2 cellular contexts compared by ENCODE assay signal in genomic region chr3:184351511-184352148, GRCh38.
TF ChIP-seq lines count a peak whose summit lies in the region.

No MANE protein-coding gene starts in this region.

TF ChIP-seq in WTC11, 78 proteins besides CTCF, POLR2A, EP300 and RAD21:
- TF ChIP-seq NFYB (CRISPR knock-in tag; conservative IDR thresholded peaks at IDR 0.05; ENCODE audit: low read depth): no peak
- no peak for TF ChIP-seq JAZF1 (CRISPR knock-in tag; IDR thresholded peaks at IDR 0.05)
- TF ChIP-seq, protein P1, sequence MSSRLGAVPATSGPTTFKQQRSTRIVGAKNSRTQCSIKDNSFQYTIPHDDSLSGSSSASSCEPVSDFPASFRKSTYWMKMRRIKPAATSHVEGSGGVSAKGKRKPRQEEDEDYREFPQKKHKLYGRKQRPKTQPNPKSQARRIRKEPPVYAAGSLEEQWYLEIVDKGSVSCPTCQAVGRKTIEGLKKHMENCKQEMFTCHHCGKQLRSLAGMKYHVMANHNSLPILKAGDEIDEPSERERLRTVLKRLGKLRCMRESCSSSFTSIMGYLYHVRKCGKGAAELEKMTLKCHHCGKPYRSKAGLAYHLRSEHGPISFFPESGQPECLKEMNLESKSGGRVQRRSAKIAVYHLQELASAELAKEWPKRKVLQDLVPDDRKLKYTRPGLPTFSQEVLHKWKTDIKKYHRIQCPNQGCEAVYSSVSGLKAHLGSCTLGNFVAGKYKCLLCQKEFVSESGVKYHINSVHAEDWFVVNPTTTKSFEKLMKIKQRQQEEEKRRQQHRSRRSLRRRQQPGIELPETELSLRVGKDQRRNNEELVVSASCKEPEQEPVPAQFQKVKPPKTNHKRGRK (CRISPR knock-in tag; IDR thresholded peaks at IDR 0.05; ENCODE audit: borderline replicate concordance): no peak
- no peak for TF ChIP-seq FOXJ3 (CRISPR knock-in tag; IDR thresholded peaks at IDR 0.05; ENCODE audit: borderline replicate concordance)
- TF ChIP-seq ELF4 (CRISPR knock-in tag; IDR thresholded peaks at IDR 0.05; ENCODE audit: low read depth): no peak
- TF ChIP-seq, protein P2, sequence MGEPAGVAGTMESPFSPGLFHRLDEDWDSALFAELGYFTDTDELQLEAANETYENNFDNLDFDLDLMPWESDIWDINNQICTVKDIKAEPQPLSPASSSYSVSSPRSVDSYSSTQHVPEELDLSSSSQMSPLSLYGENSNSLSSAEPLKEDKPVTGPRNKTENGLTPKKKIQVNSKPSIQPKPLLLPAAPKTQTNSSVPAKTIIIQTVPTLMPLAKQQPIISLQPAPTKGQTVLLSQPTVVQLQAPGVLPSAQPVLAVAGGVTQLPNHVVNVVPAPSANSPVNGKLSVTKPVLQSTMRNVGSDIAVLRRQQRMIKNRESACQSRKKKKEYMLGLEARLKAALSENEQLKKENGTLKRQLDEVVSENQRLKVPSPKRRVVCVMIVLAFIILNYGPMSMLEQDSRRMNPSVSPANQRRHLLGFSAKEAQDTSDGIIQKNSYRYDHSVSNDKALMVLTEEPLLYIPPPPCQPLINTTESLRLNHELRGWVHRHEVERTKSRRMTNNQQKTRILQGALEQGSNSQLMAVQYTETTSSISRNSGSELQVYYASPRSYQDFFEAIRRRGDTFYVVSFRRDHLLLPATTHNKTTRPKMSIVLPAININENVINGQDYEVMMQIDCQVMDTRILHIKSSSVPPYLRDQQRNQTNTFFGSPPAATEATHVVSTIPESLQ (CRISPR knock-in tag; IDR thresholded peaks at IDR 0.05): no peak
- TF ChIP-seq NFE2L1 (CRISPR knock-in tag; IDR thresholded peaks at IDR 0.05): no peak
- TF ChIP-seq NR3C1 (CRISPR knock-in tag; conservative IDR thresholded peaks at IDR 0.05; ENCODE audit: low read depth): no peak
- TF ChIP-seq HMGA2 (CRISPR knock-in tag; IDR thresholded peaks at IDR 0.05): no peak

TF ChIP-seq in H1, 55 proteins besides CTCF, POLR2A, EP300 and RAD21:
- TF ChIP-seq TBP (IDR thresholded peaks at IDR 0.05; ENCODE audit: low read depth, low read length) (no peak), BACH1 (IDR thresholded peaks at IDR 0.05; ENCODE audit: low read length) (no peak), SAP30 (IDR thresholded peaks at IDR 0.05; ENCODE audit: insufficient read depth, insufficient replicate concordance, low read length) (no peak), BRCA1 (IDR thresholded peaks at IDR 0.05; ENCODE audit: low read depth, low read length) (no peak), BCL11A (IDR thresholded peaks at IDR 0.05; ENCODE audit: low read depth in 2 of 2, low read length in 2 of 2) (no peak), GTF2F1 (IDR thresholded peaks at IDR 0.05; ENCODE audit: borderline replicate concordance, low read depth, low read length) (no peak), ASH2L (IDR thresholded peaks at IDR 0.05; ENCODE audit: low read length) (no peak), KDM4A (IDR thresholded peaks at IDR 0.05; ENCODE audit: low read depth, low read length, severe bottlenecking) (no peak), POLR2AphosphoS5 (IDR thresholded peaks at IDR 0.05; ENCODE audit: low read depth, low read length) (no peak), TEAD4 (IDR thresholded peaks at IDR 0.05; ENCODE audit: low read depth, low read length) (no peak; the same call in 1 of the 2 replicates), TAF7 (optimal IDR thresholded peaks at IDR 0.05; ENCODE audit: borderline replicate concordance, low read depth, low read length) (no peak)
- TF ChIP-seq, protein P3, sequence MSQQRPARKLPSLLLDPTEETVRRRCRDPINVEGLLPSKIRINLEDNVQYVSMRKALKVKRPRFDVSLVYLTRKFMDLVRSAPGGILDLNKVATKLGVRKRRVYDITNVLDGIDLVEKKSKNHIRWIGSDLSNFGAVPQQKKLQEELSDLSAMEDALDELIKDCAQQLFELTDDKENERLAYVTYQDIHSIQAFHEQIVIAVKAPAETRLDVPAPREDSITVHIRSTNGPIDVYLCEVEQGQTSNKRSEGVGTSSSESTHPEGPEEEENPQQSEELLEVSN (IDR thresholded peaks at IDR 0.05): no peak
- TF ChIP-seq, protein P4, sequence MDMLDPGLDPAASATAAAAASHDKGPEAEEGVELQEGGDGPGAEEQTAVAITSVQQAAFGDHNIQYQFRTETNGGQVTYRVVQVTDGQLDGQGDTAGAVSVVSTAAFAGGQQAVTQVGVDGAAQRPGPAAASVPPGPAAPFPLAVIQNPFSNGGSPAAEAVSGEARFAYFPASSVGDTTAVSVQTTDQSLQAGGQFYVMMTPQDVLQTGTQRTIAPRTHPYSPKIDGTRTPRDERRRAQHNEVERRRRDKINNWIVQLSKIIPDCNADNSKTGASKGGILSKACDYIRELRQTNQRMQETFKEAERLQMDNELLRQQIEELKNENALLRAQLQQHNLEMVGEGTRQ (IDR thresholded peaks at IDR 0.05; ENCODE audit: low read length): no peak
TF ChIP-seq in H1: peak in this region for 0.
